ENCODE assay signal across 8 cellular contexts in genomic region chr2:234444888-234445287, GRCh38. TPM values are rescaled to one million over a fixed set of nuclear protein-coding genes. Genes with fewer than 3 reads are reported as not detected.
DNase-seq lines count a peak whose midpoint lies in the region; ATAC-seq and TF ChIP-seq lines count a peak whose summit lies in the region.

No MANE protein-coding gene starts in this region.

- DNase-seq in GM04503 (ENCODE audit: low read depth) = peak; percentile 83
- DNase-seq in T-helper 17 cell = peak; percentile 31 to 50 (median 34)
- peak in 1 of 2 donors; percentile 56 for DNase-seq in central memory CD8-positive, alpha-beta T cell (ENCODE audit: low spot score in 2 of 2)
- peak; percentile 97 for DNase-seq in osteoblast (ENCODE audit: insufficient read length, low spot score, missing footprints)
- DNase-seq in anterior cingulate cortex (lab: John Stamatoyannopoulos, UW) = no peak
- DNase-seq in HuH-7.5 (ENCODE audit: low spot score) = no peak
- no peak for DNase-seq in SIG-M5 (lab: John Stamatoyannopoulos, UW)

- peak overlapping the region; percentile 89 for H2AFZ ChIP-seq in osteoblast (ENCODE audit: low read length)

- no peaks in the 10 kb centered on the region for H3K27me3 ChIP-seq in osteoblast (ENCODE audit: insufficient read depth, low read length)

- no peaks in the 10 kb centered on the region for H3K9me3 Mint-ChIP-seq in central memory CD8-positive, alpha-beta T cell

- H3K27ac ChIP-seq in osteoblast (ENCODE audit: low read depth, low read length) = peak overlapping the region; percentile 98

- peak overlapping the region; percentile 55 for H3K4me3 Mint-ChIP-seq in T-helper 17 cell
- H3K4me3 Mint-ChIP-seq in central memory CD8-positive, alpha-beta T cell = peak overlapping the region; percentile 69

- H4K20me1 ChIP-seq in osteoblast (ENCODE audit: insufficient read depth, low read length) = no peaks in the 10 kb centered on the region

- H3K4me1 ChIP-seq in osteoblast (ENCODE audit: insufficient read depth, low read length) = peaks cover 27% of the 10 kb centered on the region

- H3K4me1 Mint-ChIP-seq in T-helper 17 cell = peaks cover 57% of the 10 kb centered on the region
- peaks cover 72% of the 10 kb centered on the region for H3K4me1 Mint-ChIP-seq in central memory CD8-positive, alpha-beta T cell

- H3K27me3 Mint-ChIP-seq in T-helper 17 cell = no peaks in the 10 kb centered on the region
- H3K27me3 Mint-ChIP-seq in central memory CD8-positive, alpha-beta T cell = no peaks in the 10 kb centered on the region

- no peak for TF ChIP-seq CTCF in osteoblast (IDR thresholded peaks at IDR 0.05; ENCODE audit: extremely low read depth, low read depth, low read length)

- peak overlapping the region; percentile 50 for H3K4me2 ChIP-seq in osteoblast (ENCODE audit: insufficient read depth, low read length)

- peak overlapping the region; percentile 90 for H3K27ac Mint-ChIP-seq in T-helper 17 cell
- peak overlapping the region; percentile 98 for H3K27ac Mint-ChIP-seq in central memory CD8-positive, alpha-beta T cell (ENCODE audit: low read depth)

- no peaks in the 10 kb centered on the region for H3K36me3 ChIP-seq in osteoblast (ENCODE audit: insufficient read depth, low read length)

- H3K79me2 ChIP-seq in osteoblast (ENCODE audit: insufficient read depth, low read length) = no peaks in the 10 kb centered on the region

- peaks cover 3% of the 10 kb centered on the region for H3K36me3 Mint-ChIP-seq in T-helper 17 cell (ENCODE audit: low read depth)
- H3K36me3 Mint-ChIP-seq in central memory CD8-positive, alpha-beta T cell (ENCODE audit: insufficient read depth) = peaks cover 11% of the 10 kb centered on the region

- no peak overlapping the region for H3K4me3 ChIP-seq in osteoblast (ENCODE audit: insufficient read depth, low read length)

- H3K9me3 ChIP-seq in T-helper 17 cell (ENCODE audit: control insufficient read depth, low read length, poor library complexity, severe bottlenecking) (no peaks in the 10 kb centered on the region), osteoblast (ENCODE audit: low read depth, low read length) (no peaks in the 10 kb centered on the region)

- ATAC-seq in T-helper 17 cell = peak; percentile 55
- ATAC-seq in central memory CD8-positive, alpha-beta T cell (replicated peaks; ENCODE audit: extremely low read depth, poor library complexity, severe bottlenecking) = peak; percentile 27
- no peak for ATAC-seq in GM21423 (IDR thresholded peaks at IDR 0.05; ENCODE audit: unreplicated experiment)

RNA-seq across cellular contexts. Expression of gene ARL4C, which starts 52.0 kb away (rescaled TPM):
- total RNA-seq in T-helper 17 cell (100 to 1,000 TPM; 365 to 393 TPM), osteoblast (133 and 145 TPM in 2 replicates)

Comparison
In these comparisons a context has a peak if more than half of its experiments do, and no peak if none do; other contexts are left out.
1. DNase-seq: peak in GM04503 (single experiment), T-helper 17 cell (3 of 3) and osteoblast (single experiment); none in anterior cingulate cortex (0 of 58), HuH-7.5 (single experiment) and SIG-M5 (single experiment).